Comparison of ENCODE assay signal across 1 cellular context in genomic region chr1:6602669-6603423, GRCh38.
TF ChIP-seq lines count a peak whose summit lies in the region.

KLHL21 (minus strand) TSS chr1:6602869; CDS start chr1:6602817, 52 bp downstream.

TF ChIP-seq in GM12878, 131 proteins besides CTCF, POLR2A, EP300 and RAD21 (continued from another document):
- TF ChIP-seq SMARCA5 (IDR thresholded peaks at IDR 0.05) (peak; percentile 55), RUNX3 (IDR thresholded peaks at IDR 0.05; ENCODE audit: low read length) (peak; percentile 21), NR2C1 (IDR thresholded peaks at IDR 0.05) (0 out of 2 replicates have a peak, but pooled peaks have one; percentile 5), ZNF592 (IDR thresholded peaks at IDR 0.05) (0 out of 2 replicates have a peak, but pooled peaks have one; percentile 2), IRF3 (IDR thresholded peaks at IDR 0.05) (no peak), BHLHE40 (IDR thresholded peaks at IDR 0.05; ENCODE audit: borderline replicate concordance in 1 of 2, low read depth in 2 of 2, low read length in 1 of 2) (0 out of 4 replicates have a peak, but pooled peaks of 1 of the 2 experiments have one; percentile 38), ZBTB40 (IDR thresholded peaks at IDR 0.05; ENCODE audit: borderline replicate concordance) (peak; percentile 65; the same call in 1 of the 2 replicates), NR2F1 (conservative IDR thresholded peaks at IDR 0.05) (peak; percentile 42; the same call in 1 of the 2 replicates), ZBTB11 (CRISPR knock-in tag; IDR thresholded peaks at IDR 0.05) (no peak), PAX5 (IDR thresholded peaks at IDR 0.05; ENCODE audit: borderline replicate concordance, low read depth, low read length) (no peak), YY1 (IDR thresholded peaks at IDR 0.05; ENCODE audit: low read depth, low read length) (peak; percentile 14), RB1 (IDR thresholded peaks at IDR 0.05; ENCODE audit: borderline replicate concordance) (peak; percentile 40; the same call in 1 of the 2 replicates), IKZF1 (conservative IDR thresholded peaks at IDR 0.05) (peak; percentile 81), RELB (IDR thresholded peaks at IDR 0.05; ENCODE audit: low read depth) (no peak), POLR2AphosphoS5 (IDR thresholded peaks at IDR 0.05; ENCODE audit: low read length) (no peak), SIN3A (IDR thresholded peaks at IDR 0.05; ENCODE audit: low read depth, low read length) (peak; percentile 8; the same call in 1 of the 2 replicates), BACH1 (IDR thresholded peaks at IDR 0.05; ENCODE audit: borderline replicate concordance) (peak; percentile 61), PRDM15 (CRISPR knock-in tag; IDR thresholded peaks at IDR 0.05) (no peak), ZNF207 (IDR thresholded peaks at IDR 0.05; ENCODE audit: borderline replicate concordance) (peak; percentile 48; the same call in 1 of the 2 replicates), EGR1 (IDR thresholded peaks at IDR 0.05; ENCODE audit: borderline replicate concordance in 1 of 2, low read depth in 2 of 2, low read length in 2 of 2) (peak in 1 of 2 experiments; percentile 91; a peak in 2 of 3 replicates), POLR2AphosphoS2 (IDR thresholded peaks at IDR 0.05; ENCODE audit: low read depth, low read length) (peak; percentile 52; the same call in 1 of the 2 replicates)
